Comparison of ENCODE assay signal across 20 cellular contexts in genomic region chrX:100070334-100070849, GRCh38.
"Had no signal": no experiment of that assay in that cellular context is flagged by ENCODE, and none has a peak within 500 bp of the region (broad histone marks: within the 10 kb centered on the region; RNA-seq: fewer than 3 reads in every experiment).

No MANE protein-coding gene starts in this region.

- H3K4me1 ChIP-seq: breast epithelium had no signal

- H3K9me3 Mint-ChIP-seq: activated CD4-positive, alpha-beta memory T cell treated with anti-CD3 and anti-CD28 coated beads, Interleukin-2, amount 10 ng/mL, durations not matched to agents 7 days and 5 days; activated CD4-positive, alpha-beta T cell treated with anti-CD3 and anti-CD28 coated beads, Interleukin-2, amount 10 ng/mL, durations not matched to agents 7 days and 5 days; activated naive CD4-positive, alpha-beta T cell treated with anti-CD3 and anti-CD28 coated beads, Interleukin-2, amount 10 ng/mL, durations not matched to agents 7 days and 5 days; activated naive CD8-positive, alpha-beta T cell treated with anti-CD3 and anti-CD28 coated beads for 36 hours; activated T-cell treated with anti-CD3 and anti-CD28 coated beads, Interleukin-2, amount 50 U/mL, for 72 hours; activated T-helper 2 cell treated with anti-CD3 and anti-CD28 coated beads, Interferon-gamma antibody, Interleukin-2, Interleukin-4, amounts not matched to agents 10 μg/mL and 5 μg/mL and 100 μg/mL, durations not matched to agents 14 hours and 24 hours and 36 hours had no signal

- H3K36me3 ChIP-seq: breast epithelium had no signal

- H3K36me3 Mint-ChIP-seq: activated naive CD4-positive, alpha-beta T cell treated with anti-CD3 and anti-CD28 coated beads, Interleukin-2, amount 10 ng/mL, durations not matched to agents 7 days and 5 days; activated naive CD8-positive, alpha-beta T cell treated with anti-CD3 and anti-CD28 coated beads for 36 hours had no signal

- H3K4me1 Mint-ChIP-seq: activated CD4-positive, alpha-beta memory T cell treated with anti-CD3 and anti-CD28 coated beads, Interleukin-2, amount 10 ng/mL, durations not matched to agents 7 days and 5 days; activated CD4-positive, alpha-beta T cell treated with anti-CD3 and anti-CD28 coated beads, Interleukin-2, amount 10 ng/mL, durations not matched to agents 7 days and 5 days; activated naive CD4-positive, alpha-beta T cell treated with anti-CD3 and anti-CD28 coated beads, Interleukin-2, amount 10 ng/mL, durations not matched to agents 7 days and 5 days; activated naive CD8-positive, alpha-beta T cell treated with anti-CD3 and anti-CD28 coated beads for 36 hours; T-helper 17 cell had no signal

- DNase-seq: activated CD4-positive, alpha-beta memory T cell treated with anti-CD3 and anti-CD28 coated beads, Interleukin-2, amount 10 ng/mL, durations not matched to agents 7 days and 5 days; activated CD4-positive, alpha-beta T cell treated with anti-CD3 and anti-CD28 coated beads, Interleukin-2, amount 10 ng/mL, durations not matched to agents 7 days and 5 days; activated CD4-positive, CD25-positive, alpha-beta regulatory T cell; activated gamma-delta T cell treated with Interleukin-2 at 50 U/mL for 16 hours; activated naive CD4-positive, alpha-beta T cell treated with anti-CD3 and anti-CD28 coated beads, Interleukin-2, amount 10 ng/mL, durations not matched to agents 7 days and 5 days; activated naive CD8-positive, alpha-beta T cell treated with anti-CD3 and anti-CD28 coated beads for 36 hours; activated T-cell treated with anti-CD3 and anti-CD28 coated beads, Interleukin-2, amount 50 U/mL, for 72 hours; caudate nucleus; NCI-H1092; NCI-H1417; NCI-H1930; NCI-H2107; NCI-H345; NCI-H510A; NCI-H526 treated with DMSO at 0.1 percent for 48 hours; SIG-M5; T-helper 17 cell; T-helper 9 cell had no signal

- H3K4me3 Mint-ChIP-seq: activated CD4-positive, alpha-beta memory T cell treated with anti-CD3 and anti-CD28 coated beads, Interleukin-2, amount 10 ng/mL, durations not matched to agents 7 days and 5 days; activated CD4-positive, alpha-beta T cell treated with anti-CD3 and anti-CD28 coated beads, Interleukin-2, amount 10 ng/mL, durations not matched to agents 7 days and 5 days; activated naive CD4-positive, alpha-beta T cell treated with anti-CD3 and anti-CD28 coated beads, Interleukin-2, amount 10 ng/mL, durations not matched to agents 7 days and 5 days; activated naive CD8-positive, alpha-beta T cell treated with anti-CD3 and anti-CD28 coated beads for 36 hours; activated T-cell treated with anti-CD3 and anti-CD28 coated beads, Interleukin-2, amount 50 U/mL, for 72 hours; T-helper 17 cell had no signal

- H3K9me3 ChIP-seq: breast epithelium had no signal

- H3K27ac Mint-ChIP-seq: activated CD4-positive, alpha-beta memory T cell treated with anti-CD3 and anti-CD28 coated beads, Interleukin-2, amount 10 ng/mL, durations not matched to agents 7 days and 5 days; activated CD4-positive, alpha-beta T cell treated with anti-CD3 and anti-CD28 coated beads, Interleukin-2, amount 10 ng/mL, durations not matched to agents 7 days and 5 days; activated naive CD4-positive, alpha-beta T cell treated with anti-CD3 and anti-CD28 coated beads, Interleukin-2, amount 10 ng/mL, durations not matched to agents 7 days and 5 days; activated naive CD8-positive, alpha-beta T cell treated with anti-CD3 and anti-CD28 coated beads for 36 hours; activated T-cell treated with anti-CD3 and anti-CD28 coated beads, Interleukin-2, amount 50 U/mL, for 72 hours; activated T-helper 2 cell treated with anti-CD3 and anti-CD28 coated beads, Interferon-gamma antibody, Interleukin-2, Interleukin-4, amounts not matched to agents 10 μg/mL and 5 μg/mL and 100 μg/mL, durations not matched to agents 14 hours and 24 hours and 36 hours; T-helper 17 cell had no signal

- H3K27me3 Mint-ChIP-seq: activated CD4-positive, alpha-beta memory T cell treated with anti-CD3 and anti-CD28 coated beads, Interleukin-2, amount 10 ng/mL, durations not matched to agents 7 days and 5 days; activated CD4-positive, alpha-beta T cell treated with anti-CD3 and anti-CD28 coated beads, Interleukin-2, amount 10 ng/mL, durations not matched to agents 7 days and 5 days; activated naive CD4-positive, alpha-beta T cell treated with anti-CD3 and anti-CD28 coated beads, Interleukin-2, amount 10 ng/mL, durations not matched to agents 7 days and 5 days; activated naive CD8-positive, alpha-beta T cell treated with anti-CD3 and anti-CD28 coated beads for 36 hours; T-helper 17 cell had no signal

- H3K4me3 ChIP-seq: breast epithelium had no signal

- H3K27ac ChIP-seq: breast epithelium had no signal
